31 cellular contexts compared by ENCODE assay signal in the genomic region with DNA sequence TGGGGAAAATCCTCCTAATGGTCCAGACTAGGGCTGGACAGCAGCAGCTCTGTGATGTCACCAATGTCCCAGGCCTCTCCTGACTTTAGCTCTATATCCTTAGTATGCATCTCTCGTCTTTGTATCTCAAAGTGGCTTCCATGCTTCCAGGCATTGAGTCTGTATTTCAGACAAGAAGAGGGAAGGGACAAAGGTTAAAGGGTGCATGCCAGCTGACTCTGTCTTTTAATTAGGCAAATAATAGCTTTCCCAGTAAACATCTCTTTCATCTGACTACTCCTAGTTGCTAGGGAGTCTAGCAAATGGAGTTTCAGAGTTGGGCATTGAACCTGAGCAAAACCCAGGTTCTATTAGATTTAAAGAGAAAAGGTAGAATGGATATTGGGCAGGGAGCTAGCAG. TPM values are rescaled to one million over a fixed set of nuclear protein-coding genes. Genes with fewer than 3 reads are reported as not detected.
"Had no signal": no experiment of that assay in that cellular context is flagged by ENCODE, and none has a peak within 500 bp of the region (broad histone marks: within the 10 kb centered on the region; RNA-seq: fewer than 3 reads in every experiment).

No MANE protein-coding gene starts in this region.

- H3K9me3 ChIP-seq: neutrophil, ovary, psoas muscle, suprapubic skin, testis, tibial artery, transverse colon, upper lobe of right lung, uterus had no signal

- H3K27me3 Mint-ChIP-seq: progenitor cell of endocrine pancreas had no signal

- H3K9ac ChIP-seq: parathyroid adenoma had no signal

- H3K27me3 ChIP-seq: neutrophil, ovary, testis, tibial artery, upper lobe of right lung, uterus had no signal

- H3K27ac Mint-ChIP-seq: naive B cell; naive thymus-derived CD8-positive, alpha-beta T cell; natural killer cell treated with Interleukin-12 subunit alpha and Interleukin-12 subunit beta and Interleukin-15 and Interleukin-18, amount 100 ng/mL, for 72 hours; progenitor cell of endocrine pancreas; stimulated activated effector memory CD8-positive, alpha-beta T cell treated with anti-CD3 and anti-CD28 coated beads, Interleukin-12 subunit alpha, Interleukin-12 subunit beta, amount 100 ng/mL, for 72 hours; stimulated activated naive CD8-positive, alpha-beta T cell treated with anti-CD3 and anti-CD28 coated beads, Interleukin-15, amount 100 ng/mL, for 72 hours; type B pancreatic cell had no signal

- H3K4me1 Mint-ChIP-seq: stimulated activated effector memory CD8-positive, alpha-beta T cell treated with anti-CD3 and anti-CD28 coated beads, Interleukin-12 subunit alpha, Interleukin-12 subunit beta, amount 100 ng/mL, for 72 hours had no signal

- H3K4me1 ChIP-seq: parathyroid adenoma, testis, upper lobe of right lung had no signal

- H3K4me3 ChIP-seq: ovary, psoas muscle, skin epidermis, suprapubic skin, testis, tibial artery, transverse colon, upper lobe of right lung, uterus had no signal

- ATAC-seq: naive thymus-derived CD8-positive, alpha-beta T cell; psoas muscle; right cardiac atrium; sciatic nerve; stimulated activated effector memory CD8-positive, alpha-beta T cell treated with anti-CD3 and anti-CD28 coated beads, Interleukin-12 subunit alpha, Interleukin-12 subunit beta, amount 100 ng/mL, for 72 hours; stimulated activated naive CD8-positive, alpha-beta T cell treated with anti-CD3 and anti-CD28 coated beads, Interleukin-15, amount 100 ng/mL, for 72 hours; stimulated activated naive CD8-positive, alpha-beta T cell treated with anti-CD3 and anti-CD28 coated beads, Interleukin-15, Interleukin-2, amounts not matched to agents 100 U/mL and 50 U/mL, for 24 hours; upper lobe of right lung had no signal

- H3K27ac ChIP-seq: neutrophil, ovary, parathyroid adenoma, psoas muscle, skin epidermis, suprapubic skin, testis, tibial artery, transverse colon, upper lobe of right lung, uterus had no signal

- H2AFZ ChIP-seq: parathyroid adenoma had no signal

- H3K36me3 ChIP-seq: neutrophil, ovary, suprapubic skin, tibial artery, transverse colon, upper lobe of right lung, uterus had no signal

- H3K4me3 Mint-ChIP-seq: naive B cell; naive thymus-derived CD8-positive, alpha-beta T cell; natural killer cell treated with Interleukin-12 subunit alpha and Interleukin-12 subunit beta and Interleukin-15 and Interleukin-18, amount 100 ng/mL, for 72 hours; nephron progenitor cell; neural crest cell; stimulated activated effector memory CD8-positive, alpha-beta T cell treated with anti-CD3 and anti-CD28 coated beads, Interleukin-12 subunit alpha, Interleukin-12 subunit beta, amount 100 ng/mL, for 72 hours; stimulated activated naive CD8-positive, alpha-beta T cell treated with anti-CD3 and anti-CD28 coated beads, Interleukin-15, amount 100 ng/mL, for 72 hours; type B pancreatic cell had no signal

- H3K9me3 Mint-ChIP-seq: naive thymus-derived CD8-positive, alpha-beta T cell; natural killer cell treated with Interleukin-12 subunit alpha and Interleukin-12 subunit beta and Interleukin-15 and Interleukin-18, amount 100 ng/mL, for 72 hours; neural crest cell; stimulated activated effector memory CD8-positive, alpha-beta T cell treated with anti-CD3 and anti-CD28 coated beads, Interleukin-12 subunit alpha, Interleukin-12 subunit beta, amount 100 ng/mL, for 72 hours; stimulated activated naive CD8-positive, alpha-beta T cell treated with anti-CD3 and anti-CD28 coated beads, Interleukin-15, amount 100 ng/mL, for 72 hours had no signal

- H3K79me2 ChIP-seq: parathyroid adenoma had no signal

- H3K36me3 Mint-ChIP-seq: naive B cell; naive thymus-derived CD8-positive, alpha-beta T cell; natural killer cell treated with Interleukin-12 subunit alpha and Interleukin-12 subunit beta and Interleukin-15 and Interleukin-18, amount 100 ng/mL, for 72 hours; stimulated activated effector memory CD8-positive, alpha-beta T cell treated with anti-CD3 and anti-CD28 coated beads, Interleukin-12 subunit alpha, Interleukin-12 subunit beta, amount 100 ng/mL, for 72 hours; type B pancreatic cell had no signal

- DNase-seq: naive B cell; naive thymus-derived CD8-positive, alpha-beta T cell; nephron progenitor cell; nucleus accumbens; ovary; posterior cingulate gyrus; psoas muscle; right cardiac atrium; stimulated activated CD4-positive, alpha-beta T cell treated with anti-CD3 and anti-CD28 coated beads, Interleukin-15, amount 100 ng/mL, for 24 hours; stimulated activated CD4-positive, alpha-beta T cell treated with anti-CD3 and anti-CD28 coated beads, Interleukin-2, amount 100 ng/mL, for 24 hours; stimulated activated CD4-positive, alpha-beta T cell treated with anti-CD3 and anti-CD28 coated beads, Interleukin-2, amount 100 ng/mL, for 48 hours; stimulated activated CD4-positive, alpha-beta T cell treated with anti-CD3 and anti-CD28 coated beads, Interleukin-4, amount 100 ng/mL, for 24 hours; stimulated activated naive CD4-positive, alpha-beta T cell; stimulated activated naive CD8-positive, alpha-beta T cell treated with anti-CD3 and anti-CD28 coated beads, Interleukin-15, amount 100 ng/mL, for 72 hours; stimulated activated naive CD8-positive, alpha-beta T cell treated with anti-CD3 and anti-CD28 coated beads, Interleukin-15, Interleukin-2, amounts not matched to agents 100 U/mL and 50 U/mL, for 24 hours; substantia nigra; testis; tibial artery; transverse colon; upper lobe of right lung; uterus had no signal

RNA-seq across cellular contexts. Expression of gene FAM47E, which starts 5.4 kb away (rescaled TPM):
- total RNA-seq: natural killer cell treated with Interleukin-12 subunit alpha and Interleukin-12 subunit beta and Interleukin-15 and Interleukin-18, amount 100 ng/mL, for 72 hours had no signal
